In genomic region chr1:51568231-51568935, GRCh38 we compare ENCODE assay signal across 1 cellular context.
TF ChIP-seq lines count a peak whose summit lies in the region.

No MANE protein-coding gene starts in this region.

TF ChIP-seq in GM12878, 131 proteins besides CTCF, POLR2A, EP300 and RAD21 (continued from another document):
- TF ChIP-seq, protein P1, sequence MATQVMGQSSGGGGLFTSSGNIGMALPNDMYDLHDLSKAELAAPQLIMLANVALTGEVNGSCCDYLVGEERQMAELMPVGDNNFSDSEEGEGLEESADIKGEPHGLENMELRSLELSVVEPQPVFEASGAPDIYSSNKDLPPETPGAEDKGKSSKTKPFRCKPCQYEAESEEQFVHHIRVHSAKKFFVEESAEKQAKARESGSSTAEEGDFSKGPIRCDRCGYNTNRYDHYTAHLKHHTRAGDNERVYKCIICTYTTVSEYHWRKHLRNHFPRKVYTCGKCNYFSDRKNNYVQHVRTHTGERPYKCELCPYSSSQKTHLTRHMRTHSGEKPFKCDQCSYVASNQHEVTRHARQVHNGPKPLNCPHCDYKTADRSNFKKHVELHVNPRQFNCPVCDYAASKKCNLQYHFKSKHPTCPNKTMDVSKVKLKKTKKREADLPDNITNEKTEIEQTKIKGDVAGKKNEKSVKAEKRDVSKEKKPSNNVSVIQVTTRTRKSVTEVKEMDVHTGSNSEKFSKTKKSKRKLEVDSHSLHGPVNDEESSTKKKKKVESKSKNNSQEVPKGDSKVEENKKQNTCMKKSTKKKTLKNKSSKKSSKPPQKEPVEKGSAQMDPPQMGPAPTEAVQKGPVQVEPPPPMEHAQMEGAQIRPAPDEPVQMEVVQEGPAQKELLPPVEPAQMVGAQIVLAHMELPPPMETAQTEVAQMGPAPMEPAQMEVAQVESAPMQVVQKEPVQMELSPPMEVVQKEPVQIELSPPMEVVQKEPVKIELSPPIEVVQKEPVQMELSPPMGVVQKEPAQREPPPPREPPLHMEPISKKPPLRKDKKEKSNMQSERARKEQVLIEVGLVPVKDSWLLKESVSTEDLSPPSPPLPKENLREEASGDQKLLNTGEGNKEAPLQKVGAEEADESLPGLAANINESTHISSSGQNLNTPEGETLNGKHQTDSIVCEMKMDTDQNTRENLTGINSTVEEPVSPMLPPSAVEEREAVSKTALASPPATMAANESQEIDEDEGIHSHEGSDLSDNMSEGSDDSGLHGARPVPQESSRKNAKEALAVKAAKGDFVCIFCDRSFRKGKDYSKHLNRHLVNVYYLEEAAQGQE (IDR thresholded peaks at IDR 0.05; ENCODE audit: low read depth, low read length), result no peak
- TF ChIP-seq FOS (IDR thresholded peaks at IDR 0.05; ENCODE audit: borderline replicate concordance, extremely low read depth, insufficient read length) (no peak), EED (IDR thresholded peaks at IDR 0.05; ENCODE audit: low read depth) (no peak), NBN (IDR thresholded peaks at IDR 0.05) (no peak)
